ENCODE assay signal across 1 cellular context in genomic region chr1:15249032-15249601, GRCh38.
TF ChIP-seq lines count a peak whose summit lies in the region.

No MANE protein-coding gene starts in this region.

TF ChIP-seq in GM12878, 131 proteins besides CTCF, POLR2A, EP300 and RAD21 (continued from another document):
- TF ChIP-seq RELB (IDR thresholded peaks at IDR 0.05; ENCODE audit: low read depth) (peak; percentile 54; the same call in 1 of the 2 replicates), TCF12 (IDR thresholded peaks at IDR 0.05; ENCODE audit: low read depth, low read length) (peak; percentile 90), EED (IDR thresholded peaks at IDR 0.05; ENCODE audit: low read depth) (peak; percentile 65), ZNF274 (IDR thresholded peaks at IDR 0.05; ENCODE audit: insufficient read depth, insufficient read length) (no peak), RFX5 (IDR thresholded peaks at IDR 0.05; ENCODE audit: low read depth, low read length) (0 out of 2 replicates have a peak, but pooled peaks have one; percentile 39), MYC (IDR thresholded peaks at IDR 0.05; ENCODE audit: insufficient read depth, insufficient read length, insufficient replicate concordance, low read length, severe bottlenecking) (no peak), ATF2 (IDR thresholded peaks at IDR 0.05; ENCODE audit: low read length) (peak; percentile 28; the same call in 1 of the 2 replicates), HDAC6 (IDR thresholded peaks at IDR 0.05; ENCODE audit: unreplicated experiment) (no peak), E4F1 (IDR thresholded peaks at IDR 0.05; ENCODE audit: borderline replicate concordance, partially characterized antibody) (no peak), JUNB (IDR thresholded peaks at IDR 0.05) (peak; percentile 32; the same call in 1 of the 2 replicates), IRF5 (IDR thresholded peaks at IDR 0.05; ENCODE audit: borderline replicate concordance) (no peak), YBX1 (IDR thresholded peaks at IDR 0.05) (no peak), ZNF384 (IDR thresholded peaks at IDR 0.05; ENCODE audit: borderline replicate concordance, low read depth, low read length) (peak; percentile 94)
